In the genomic region with DNA sequence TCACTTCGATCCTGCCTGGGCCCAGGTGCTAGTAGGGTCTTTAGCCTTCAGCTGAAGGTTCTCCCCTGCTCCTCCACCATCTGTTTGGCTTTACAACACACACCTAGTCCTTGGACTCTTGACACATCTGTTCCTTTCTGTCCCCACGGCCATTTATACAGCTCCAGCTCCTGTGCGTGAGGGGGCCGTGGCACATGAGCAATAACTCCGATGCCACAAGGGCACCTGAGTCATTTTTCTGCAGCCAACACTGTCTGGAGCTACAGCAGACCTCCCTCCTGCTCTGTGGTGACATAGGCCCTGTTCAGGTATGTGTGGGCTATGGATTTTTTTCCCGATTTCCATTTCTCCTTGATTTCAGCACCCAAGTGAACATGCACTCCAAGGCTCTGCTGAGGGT, we compare ENCODE assay signal across 1 cellular context.
TF ChIP-seq lines count a peak whose summit lies in the region.

No MANE protein-coding gene starts in this region.

TF ChIP-seq in HCT116, 20 proteins besides CTCF, POLR2A, EP300 and RAD21 (continued from another document):
- TF ChIP-seq, protein P1, sequence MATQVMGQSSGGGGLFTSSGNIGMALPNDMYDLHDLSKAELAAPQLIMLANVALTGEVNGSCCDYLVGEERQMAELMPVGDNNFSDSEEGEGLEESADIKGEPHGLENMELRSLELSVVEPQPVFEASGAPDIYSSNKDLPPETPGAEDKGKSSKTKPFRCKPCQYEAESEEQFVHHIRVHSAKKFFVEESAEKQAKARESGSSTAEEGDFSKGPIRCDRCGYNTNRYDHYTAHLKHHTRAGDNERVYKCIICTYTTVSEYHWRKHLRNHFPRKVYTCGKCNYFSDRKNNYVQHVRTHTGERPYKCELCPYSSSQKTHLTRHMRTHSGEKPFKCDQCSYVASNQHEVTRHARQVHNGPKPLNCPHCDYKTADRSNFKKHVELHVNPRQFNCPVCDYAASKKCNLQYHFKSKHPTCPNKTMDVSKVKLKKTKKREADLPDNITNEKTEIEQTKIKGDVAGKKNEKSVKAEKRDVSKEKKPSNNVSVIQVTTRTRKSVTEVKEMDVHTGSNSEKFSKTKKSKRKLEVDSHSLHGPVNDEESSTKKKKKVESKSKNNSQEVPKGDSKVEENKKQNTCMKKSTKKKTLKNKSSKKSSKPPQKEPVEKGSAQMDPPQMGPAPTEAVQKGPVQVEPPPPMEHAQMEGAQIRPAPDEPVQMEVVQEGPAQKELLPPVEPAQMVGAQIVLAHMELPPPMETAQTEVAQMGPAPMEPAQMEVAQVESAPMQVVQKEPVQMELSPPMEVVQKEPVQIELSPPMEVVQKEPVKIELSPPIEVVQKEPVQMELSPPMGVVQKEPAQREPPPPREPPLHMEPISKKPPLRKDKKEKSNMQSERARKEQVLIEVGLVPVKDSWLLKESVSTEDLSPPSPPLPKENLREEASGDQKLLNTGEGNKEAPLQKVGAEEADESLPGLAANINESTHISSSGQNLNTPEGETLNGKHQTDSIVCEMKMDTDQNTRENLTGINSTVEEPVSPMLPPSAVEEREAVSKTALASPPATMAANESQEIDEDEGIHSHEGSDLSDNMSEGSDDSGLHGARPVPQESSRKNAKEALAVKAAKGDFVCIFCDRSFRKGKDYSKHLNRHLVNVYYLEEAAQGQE (IDR thresholded peaks at IDR 0.05; ENCODE audit: low read depth), result no peak
- TF ChIP-seq CEBPB (IDR thresholded peaks at IDR 0.05; ENCODE audit: low read depth) (no peak), FOSL1 (IDR thresholded peaks at IDR 0.05; ENCODE audit: low read depth) (no peak), ZFX (IDR thresholded peaks at IDR 0.05) (no peak), TCF7L2 (IDR thresholded peaks at IDR 0.05; ENCODE audit: borderline replicate concordance, extremely low read depth, insufficient read depth, insufficient read length) (no peak), POLR2AphosphoS5 (IDR thresholded peaks at IDR 0.05; ENCODE audit: low read depth, low read length) (no peak), CBX3 (IDR thresholded peaks at IDR 0.05; ENCODE audit: low read depth) (no peak), EZH2 (IDR thresholded peaks at IDR 0.05) (no peak), SRF (IDR thresholded peaks at IDR 0.05; ENCODE audit: low read depth) (no peak), ELF1 (IDR thresholded peaks at IDR 0.05; ENCODE audit: borderline replicate concordance, low read depth) (no peak)
- TF ChIP-seq, protein P2, sequence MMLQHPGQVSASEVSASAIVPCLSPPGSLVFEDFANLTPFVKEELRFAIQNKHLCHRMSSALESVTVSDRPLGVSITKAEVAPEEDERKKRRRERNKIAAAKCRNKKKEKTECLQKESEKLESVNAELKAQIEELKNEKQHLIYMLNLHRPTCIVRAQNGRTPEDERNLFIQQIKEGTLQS (IDR thresholded peaks at IDR 0.05), result no peak
